In genomic region chr4:93827272-93827947, GRCh38 we compare ENCODE assay signal across 14 cellular contexts. TPM values are rescaled to one million over a fixed set of nuclear protein-coding genes. Genes with fewer than 3 reads are reported as not detected.
DNase-seq lines count a peak whose midpoint lies in the region; ATAC-seq and TF ChIP-seq lines count a peak whose summit lies in the region.
"Had no signal": no experiment of that assay in that cellular context is flagged by ENCODE, and none has a peak within 500 bp of the region (broad histone marks: within the 10 kb centered on the region; RNA-seq: fewer than 3 reads in every experiment).

No MANE protein-coding gene starts in this region.

- H3K4ac ChIP-seq in mesenchymal stem cell (ENCODE audit: low read depth in 1 of 2, low read length in 2 of 2), result no peak overlapping the region

- no peak overlapping the region for H3K18ac ChIP-seq in mesenchymal stem cell (ENCODE audit: low read depth in 1 of 2, low read length in 2 of 2)

- H3K9ac ChIP-seq in duodenal mucosa (ENCODE audit: low read depth in 1 of 2, low read length in 2 of 2) (no peak overlapping the region), mesenchymal stem cell (ENCODE audit: low read length) (no peak overlapping the region)

- intact Hi-C loops in natural killer cell (cut with micrococcal nuclease) (no loop called here), aorta (cut with DNase I) (no loop called here)

- H3K27me3 ChIP-seq in duodenal mucosa (ENCODE audit: control insufficient read depth in 1 of 2, insufficient read depth in 2 of 2, low read length in 2 of 2), result peaks cover 52 to 59% of the 10 kb centered on the region in 2 donors
- peaks cover 61 to 72% of the 10 kb centered on the region in 2 experiments for H3K27me3 ChIP-seq in mesenchymal stem cell (ENCODE audit: control insufficient read depth in 1 of 2, insufficient read depth in 1 of 2, low read length in 2 of 2)
- H3K27me3 ChIP-seq in aorta (ENCODE audit: control insufficient read depth in 1 of 2, insufficient read depth in 2 of 2, low read length in 1 of 2), result no peaks in the 10 kb centered on the region

- peaks cover 28% of the 10 kb centered on the region for H3K36me3 Mint-ChIP-seq in natural killer cell treated with Interleukin-12 subunit alpha and Interleukin-12 subunit beta and Interleukin-15 and Interleukin-18, amount 100 ng/mL, for 72 hours
- H3K36me3 Mint-ChIP-seq in natural killer cell, result peaks cover 44% of the 10 kb centered on the region

- H2BK5ac ChIP-seq in mesenchymal stem cell (ENCODE audit: low read depth, low read length, poor library complexity, severe bottlenecking), result no peak overlapping the region

- no peak overlapping the region for H2AK5ac ChIP-seq in mesenchymal stem cell (ENCODE audit: low read length, severe bottlenecking)

- peak overlapping the region; percentile 36 for H3K4me3 Mint-ChIP-seq in natural killer cell treated with Interleukin-12 subunit alpha and Interleukin-12 subunit beta and Interleukin-15 and Interleukin-18, amount 100 ng/mL, for 72 hours
- H3K4me3 Mint-ChIP-seq in natural killer cell, result no peak overlapping the region

- H3K4me1 ChIP-seq in duodenal mucosa (ENCODE audit: control insufficient read depth in 1 of 2, insufficient read depth in 2 of 2, low read length in 2 of 2), result peaks cover 20 to 22% of the 10 kb centered on the region in 2 donors
- H3K4me1 ChIP-seq in mesenchymal stem cell (ENCODE audit: control insufficient read depth, insufficient read depth, low read depth, low read length), result peaks cover 26% of the 10 kb centered on the region
- H3K4me1 ChIP-seq in aorta (ENCODE audit: control insufficient read depth in 1 of 2, insufficient read depth in 2 of 2, low read length in 2 of 2), result no peaks in the 10 kb centered on the region

- H3K79me1 ChIP-seq in mesenchymal stem cell (replicated peaks; ENCODE audit: low read length, poor library complexity, severe bottlenecking), result no peaks in the 10 kb centered on the region

- peaks cover 44 to 56% of the 10 kb centered on the region in 2 donors for H3K27me3 Mint-ChIP-seq in natural killer cell treated with Interleukin-12 subunit alpha and Interleukin-12 subunit beta and Interleukin-15 and Interleukin-18, amount 100 ng/mL, for 72 hours
- H3K27me3 Mint-ChIP-seq in natural killer cell (ENCODE audit: low read depth in 2 of 2), result peaks cover 53 to 54% of the 10 kb centered on the region in 2 donors

- no peak overlapping the region for H3K27ac Mint-ChIP-seq in natural killer cell treated with Interleukin-12 subunit alpha and Interleukin-12 subunit beta and Interleukin-15 and Interleukin-18, amount 100 ng/mL, for 72 hours
- H3K27ac Mint-ChIP-seq in natural killer cell, result no peak overlapping the region

- no peaks in the 10 kb centered on the region for H3K36me3 ChIP-seq in duodenal mucosa (ENCODE audit: control insufficient read depth in 1 of 2, insufficient read depth in 2 of 2, low read length in 2 of 2)
- H3K36me3 ChIP-seq in mesenchymal stem cell (ENCODE audit: control insufficient read depth in 1 of 2, insufficient read depth in 2 of 2, low read depth in 1 of 2, low read length in 2 of 2), result peaks cover 0 to 3% of the 10 kb centered on the region in 2 experiments
- no peaks in the 10 kb centered on the region for H3K36me3 ChIP-seq in aorta (ENCODE audit: control insufficient read depth in 1 of 2, insufficient read depth in 2 of 2, low read length in 1 of 2)
- H3K36me3 ChIP-seq: upper lobe of left lung had no signal

- no peak overlapping the region for H2AFZ ChIP-seq in mesenchymal stem cell (ENCODE audit: low read depth, low read length)

- no peak overlapping the region for H3K27ac ChIP-seq in duodenal mucosa (ENCODE audit: low read depth, low read length)
- H3K27ac ChIP-seq in mesenchymal stem cell (ENCODE audit: low read length, poor library complexity, severe bottlenecking), result no peak overlapping the region
- no peak overlapping the region for H3K27ac ChIP-seq in aorta (ENCODE audit: low read depth in 1 of 2, low read length in 2 of 2)
- H3K27ac ChIP-seq: RWPE1, upper lobe of left lung had no signal

- no peak overlapping the region for H4K91ac ChIP-seq in mesenchymal stem cell (ENCODE audit: low read length)

- H3K14ac ChIP-seq in mesenchymal stem cell (ENCODE audit: low read length in 2 of 2), result no peak overlapping the region

- no peaks in the 10 kb centered on the region for H3K9me3 Mint-ChIP-seq in natural killer cell treated with Interleukin-12 subunit alpha and Interleukin-12 subunit beta and Interleukin-15 and Interleukin-18, amount 100 ng/mL, for 72 hours
- H3K9me3 Mint-ChIP-seq in natural killer cell, result peaks cover 4 to 6% of the 10 kb centered on the region in 2 donors

- no peak overlapping the region for H2BK12ac ChIP-seq in mesenchymal stem cell (ENCODE audit: low read length in 2 of 2)

- DNase-seq in natural killer cell treated with Interleukin-12 subunit alpha and Interleukin-12 subunit beta and Interleukin-15 and Interleukin-18, amount 100 ng/mL, for 72 hours (ENCODE audit: low spot score), result no peak
- DNase-seq in natural killer cell (no peak), mesenchymal stem cell (no peak), aorta (no peak), NCI-H2081 treated with DMSO at 0.1 percent for 48 hours (lab: John Stamatoyannopoulos, UW) (no peak), cerebellar cortex (ENCODE audit: low spot score) (no peak)
- no peak for DNase-seq in stimulated activated naive CD4-positive, alpha-beta T cell (lab: John Stamatoyannopoulos, UW)
- DNase-seq: activated T-cell treated with anti-CD3 and anti-CD28 coated beads, Interleukin-2, amount 50 U/mL, for 48 hours; GF-D8 had no signal

- TF ChIP-seq CTCF in natural killer cell (IDR thresholded peaks at IDR 0.05), result no peak

- H3K9me3 ChIP-seq in duodenal mucosa (ENCODE audit: control insufficient read depth in 1 of 2, low read length in 2 of 2) (no peaks in the 10 kb centered on the region), mesenchymal stem cell (ENCODE audit: control insufficient read depth, low read length) (peaks cover 2% of the 10 kb centered on the region), aorta (ENCODE audit: control insufficient read depth, low read length) (no peaks in the 10 kb centered on the region)
- H3K9me3 ChIP-seq: upper lobe of left lung had no signal

- no peak overlapping the region for H4K8ac ChIP-seq in mesenchymal stem cell (ENCODE audit: low read length)

- H3K4me3 ChIP-seq in duodenal mucosa (ENCODE audit: low read depth in 1 of 2, low read length in 2 of 2) (peak overlapping the region; percentile 62 to 67), mesenchymal stem cell (ENCODE audit: insufficient read depth in 1 of 2, low read depth in 1 of 2, low read length in 2 of 2) (peak overlapping the region in 1 of 2 experiments; percentile 29), aorta (ENCODE audit: low read length in 2 of 2) (peak overlapping the region; percentile 11 to 20)

- no peak overlapping the region for H3K23ac ChIP-seq in mesenchymal stem cell (ENCODE audit: low read length in 2 of 2)

- H2BK120ac ChIP-seq in mesenchymal stem cell (ENCODE audit: low read depth, low read length), result no peak overlapping the region

- ATAC-seq in natural killer cell treated with Interleukin-12 subunit alpha and Interleukin-12 subunit beta and Interleukin-15 and Interleukin-18, amount 100 ng/mL, for 72 hours, result no peak
- ATAC-seq in natural killer cell (no peak), aorta (ENCODE audit: low FRiP score) (no peak)

- no peak overlapping the region for H2BK15ac ChIP-seq in mesenchymal stem cell (ENCODE audit: low read depth, poor library complexity, severe bottlenecking)

- peak overlapping the region; percentile 60 for H3K4me2 ChIP-seq in mesenchymal stem cell (ENCODE audit: low read length, poor library complexity, severe bottlenecking)

- WGBS in mesenchymal stem cell, result 2% methylated on average over 23 of the region's 26 CpGs
- WGBS in aorta, 2 donors, result 3 to 4% methylated on average over 26 of the region's 26 CpGs

- H3K4me1 Mint-ChIP-seq in natural killer cell treated with Interleukin-12 subunit alpha and Interleukin-12 subunit beta and Interleukin-15 and Interleukin-18, amount 100 ng/mL, for 72 hours (ENCODE audit: low read depth in 2 of 2), result peaks cover 4 to 6% of the 10 kb centered on the region in 2 donors
- H3K4me1 Mint-ChIP-seq in natural killer cell, result peaks cover 0 to 4% of the 10 kb centered on the region in 2 donors

RNA-seq across cellular contexts. Expression of gene ATOH1, which starts 1.1 kb away (rescaled TPM):
- not detected for total RNA-seq in natural killer cell treated with Interleukin-12 subunit alpha and Interleukin-12 subunit beta and Interleukin-15 and Interleukin-18, amount 100 ng/mL, for 72 hours
- total RNA-seq in natural killer cell (not detected), aorta (not detected)
- polyA plus RNA-seq in mesenchymal stem cell (2013, experiment 1 of 2), result not detected
- not detected for polyA plus RNA-seq in mesenchymal stem cell (2013, experiment 2 of 2)
- polyA plus RNA-seq in aorta, result 1 to 10 TPM in 1 of 2 donors, not detected in 1; 3.0 TPM
- total RNA-seq: lower leg skin, renal cortical epithelial cell, upper lobe of left lung had no signal
